In the genomic region with DNA sequence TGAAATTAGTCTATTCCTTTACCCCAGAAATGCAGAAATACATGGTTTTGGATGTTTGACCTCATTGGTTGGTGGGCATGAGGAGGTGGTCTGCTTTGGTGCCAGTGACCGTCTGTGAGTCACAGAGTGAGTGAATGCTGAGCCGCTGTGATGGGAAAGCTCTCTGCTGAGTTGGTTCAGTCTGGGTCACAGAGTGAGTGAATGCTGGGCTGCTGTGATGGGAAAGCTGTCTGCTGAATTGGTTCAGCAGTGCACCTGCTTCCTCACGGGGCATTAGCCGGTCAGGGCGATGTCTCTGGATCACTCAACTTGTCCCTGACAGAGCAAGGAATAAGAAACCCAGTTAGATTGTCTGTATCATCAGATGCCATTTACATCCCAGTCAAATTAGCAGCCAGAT, we compare ENCODE assay signal across 20 cellular contexts.
"Had no signal": no experiment of that assay in that cellular context is flagged by ENCODE, and none has a peak within 500 bp of the region (broad histone marks: within the 10 kb centered on the region; RNA-seq: fewer than 3 reads in every experiment).

No MANE protein-coding gene starts in this region.

- H3K27ac ChIP-seq: parathyroid adenoma had no signal

- H3K4me3 Mint-ChIP-seq: activated CD4-positive, alpha-beta T cell treated with anti-CD3 and anti-CD28 coated beads for 36 hours; activated naive CD8-positive, alpha-beta T cell treated with anti-CD3 and anti-CD28 coated beads, Interleukin-2, amount 10 ng/mL, durations not matched to agents 7 days and 5 days; activated T-cell treated with anti-CD3 and anti-CD28 coated beads, Interleukin-2, amount 50 U/mL, for 4 hours had no signal

- H3K27ac Mint-ChIP-seq: activated CD4-positive, alpha-beta T cell treated with anti-CD3 and anti-CD28 coated beads for 36 hours; activated naive CD8-positive, alpha-beta T cell treated with anti-CD3 and anti-CD28 coated beads, Interleukin-2, amount 10 ng/mL, durations not matched to agents 7 days and 5 days; activated T-helper 2 cell treated with anti-CD3 and anti-CD28 coated beads, Interferon-gamma antibody, Interleukin-2, Interleukin-4, amounts not matched to agents 10 μg/mL and 5 μg/mL and 100 μg/mL, durations not matched to agents 14 hours and 24 hours and 36 hours had no signal

- ATAC-seq: activated CD4-positive, alpha-beta T cell treated with anti-CD3 and anti-CD28 coated beads for 36 hours; activated T-cell treated with anti-CD3 and anti-CD28 coated beads, Interleukin-2, amount 50 U/mL, for 4 hours; SK-N-SH treated with all-trans-retinoic acid at 6 μM for 48 hours; stimulated activated naive CD8-positive, alpha-beta T cell treated with anti-CD3 and anti-CD28 coated beads, Interleukin-15, Interleukin-2, amounts not matched to agents 100 U/mL and 50 U/mL, for 24 hours had no signal

- H3K27me3 Mint-ChIP-seq: activated CD4-positive, alpha-beta T cell treated with anti-CD3 and anti-CD28 coated beads for 36 hours; activated naive CD8-positive, alpha-beta T cell treated with anti-CD3 and anti-CD28 coated beads, Interleukin-2, amount 10 ng/mL, durations not matched to agents 7 days and 5 days had no signal

- H3K9me3 Mint-ChIP-seq: activated naive CD8-positive, alpha-beta T cell treated with anti-CD3 and anti-CD28 coated beads, Interleukin-2, amount 10 ng/mL, durations not matched to agents 7 days and 5 days; activated T-cell treated with anti-CD3 and anti-CD28 coated beads, Interleukin-2, amount 50 U/mL, for 4 hours; activated T-helper 2 cell treated with anti-CD3 and anti-CD28 coated beads, Interferon-gamma antibody, Interleukin-2, Interleukin-4, amounts not matched to agents 10 μg/mL and 5 μg/mL and 100 μg/mL, durations not matched to agents 14 hours and 24 hours and 36 hours had no signal

- H3K79me2 ChIP-seq: parathyroid adenoma had no signal

- H3K4me1 ChIP-seq: parathyroid adenoma had no signal

- H2AFZ ChIP-seq: parathyroid adenoma had no signal

- DNase-seq: activated CD4-positive, alpha-beta T cell treated with anti-CD3 and anti-CD28 coated beads for 36 hours; activated CD4-positive, alpha-beta T cell treated with anti-CD3 and anti-CD28 coated beads, Interleukin-2, amount 50 U/mL, for 48 hours; activated CD8-positive, alpha-beta memory T cell treated with anti-CD3 and anti-CD28 coated beads, Interleukin-2, amount 50 U/mL, for 48 hours; activated naive CD4-positive, alpha-beta T cell treated with Interleukin-2 at 50 U/mL for 16 hours; activated naive CD8-positive, alpha-beta T cell treated with anti-CD3 and anti-CD28 coated beads, Interleukin-2, amount 10 ng/mL, durations not matched to agents 7 days and 5 days; activated T-cell treated with anti-CD3 and anti-CD28 coated beads, Interleukin-2, amount 50 U/mL, for 4 hours; amygdala; dermis blood vessel endothelial cell; effector CD8-positive, alpha-beta T cell; erythroblast; foreskin melanocyte; glutamatergic neuron; hypothalamus; nucleus accumbens; stimulated activated CD4-positive, alpha-beta T cell treated with anti-CD3 and anti-CD28 coated beads, Interleukin-4, amount 100 ng/mL, for 24 hours; stimulated activated naive CD8-positive, alpha-beta T cell treated with anti-CD3 and anti-CD28 coated beads, Interleukin-15, Interleukin-2, amounts not matched to agents 100 U/mL and 50 U/mL, for 24 hours; T-helper 9 cell had no signal

- H3K9ac ChIP-seq: parathyroid adenoma had no signal
